ENCODE assay signal across 26 cellular contexts in the genomic region with DNA sequence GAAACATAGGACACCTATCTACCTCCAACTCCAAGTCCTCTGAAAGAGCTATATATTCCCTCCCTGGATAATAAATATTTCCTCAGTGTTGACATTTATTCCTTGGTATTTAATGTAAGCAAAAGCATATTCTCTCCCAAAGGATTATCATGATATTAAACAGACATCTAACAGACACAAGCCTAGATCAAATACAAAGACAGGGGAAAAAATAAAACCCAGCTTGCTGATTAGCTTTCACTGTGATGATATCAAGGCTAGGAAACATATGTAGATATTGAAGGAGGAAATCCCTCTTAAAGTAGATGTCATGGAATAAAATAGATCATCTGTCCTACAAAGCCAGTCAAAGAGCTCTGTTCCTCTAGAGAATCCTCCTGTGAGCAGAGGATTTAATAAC.
"Had no signal": no experiment of that assay in that cellular context is flagged by ENCODE, and none has a peak within 500 bp of the region (broad histone marks: within the 10 kb centered on the region; RNA-seq: fewer than 3 reads in every experiment).

No MANE protein-coding gene starts in this region.

- DNase-seq: stimulated activated CD4-positive, alpha-beta T cell treated with anti-CD3 and anti-CD28 coated beads, Interleukin-2, amount 100 ng/mL, for 48 hours; stimulated activated CD4-positive, alpha-beta T cell treated with anti-CD3 and anti-CD28 coated beads, Interleukin-4, amount 100 ng/mL, for 1 hour; stimulated activated CD4-positive, alpha-beta T cell treated with anti-CD3 and anti-CD28 coated beads, Interleukin-4, amount 100 ng/mL, for 24 hours; stimulated activated CD4-positive, alpha-beta T cell treated with anti-CD3 and anti-CD28 coated beads, Interleukin-4, amount 100 ng/mL, for 4 hours; stimulated activated CD8-positive, alpha-beta memory T cell treated with anti-CD3 and anti-CD28 coated beads, Interleukin-4, amount 100 ng/mL, for 48 hours; stimulated activated naive B cell treated with anti-CD40 and anti-IgM and Interleukin-4, amounts not matched to agents 10 μg/mL and 1 μg/mL and 100 μg/mL, for 72 hours; stimulated activated naive CD4-positive, alpha-beta T cell; stimulated activated naive CD4-positive, alpha-beta T cell treated with Interleukin-2 at 50 U/mL for 16 hours; stimulated activated naive CD8-positive, alpha-beta T cell treated with anti-CD3 and anti-CD28 coated beads, Interleukin-15, amount 100 ng/mL, for 72 hours; stimulated activated naive CD8-positive, alpha-beta T cell treated with anti-CD3 and anti-CD28 coated beads, Interleukin-15, Interleukin-2, amounts not matched to agents 100 U/mL and 50 U/mL, for 24 hours; stomach; substantia nigra; testis; thyroid gland; tibial artery; transverse colon; trophoblast cell; upper lobe of left lung; upper lobe of right lung; uterus had no signal

- H3K27me3 ChIP-seq: stomach, suprapubic skin, testis, thyroid gland, tibial artery, tibial nerve, transverse colon, upper lobe of left lung, upper lobe of right lung, uterus, vagina had no signal

- H3K9me3 ChIP-seq: stomach, suprapubic skin, testis, thoracic aorta, thyroid gland, tibial artery, tibial nerve, transverse colon, upper lobe of left lung, upper lobe of right lung, uterus, vagina had no signal

- H3K4me3 ChIP-seq: stomach, suprapubic skin, testis, thoracic aorta, thyroid gland, tibial artery, tibial nerve, transverse colon, upper lobe of left lung, upper lobe of right lung, uterus, vagina had no signal

- H3K4me1 ChIP-seq: stomach, suprapubic skin, testis, thyroid gland, tibial artery, tibial nerve, transverse colon, upper lobe of left lung, upper lobe of right lung, uterus, vagina had no signal

- H3K27ac ChIP-seq: stomach, suprapubic skin, testis, thoracic aorta, thyroid gland, tibial artery, tibial nerve, transverse colon, upper lobe of left lung, upper lobe of right lung, uterus, vagina had no signal

- ATAC-seq: stimulated activated effector memory CD8-positive, alpha-beta T cell treated with anti-CD3 and anti-CD28 coated beads, Interleukin-12 subunit alpha, Interleukin-12 subunit beta, amount 100 ng/mL, for 72 hours; stimulated activated memory B cell treated with anti-CD40 and anti-IgM and Interleukin-4, amounts not matched to agents 10 μg/mL and 1 μg/mL and 100 μg/mL, for 72 hours; stimulated activated naive B cell treated with anti-CD40 and anti-IgM and Interleukin-4, amounts not matched to agents 10 μg/mL and 1 μg/mL and 100 μg/mL, for 72 hours; stimulated activated naive CD8-positive, alpha-beta T cell treated with anti-CD3 and anti-CD28 coated beads, Interleukin-15, amount 100 ng/mL, for 72 hours; stimulated activated naive CD8-positive, alpha-beta T cell treated with anti-CD3 and anti-CD28 coated beads, Interleukin-15, Interleukin-2, amounts not matched to agents 100 U/mL and 50 U/mL, for 24 hours; upper lobe of right lung had no signal

- H3K36me3 ChIP-seq: stomach, suprapubic skin, thoracic aorta, thyroid gland, tibial artery, tibial nerve, transverse colon, upper lobe of left lung, upper lobe of right lung, uterus, vagina had no signal
